13 cellular contexts compared by ENCODE assay signal in genomic region chr7:31052504-31052840, GRCh38. TPM values are rescaled to one million over a fixed set of nuclear protein-coding genes. Genes with fewer than 3 reads are reported as not detected.
DNase-seq lines count a peak whose midpoint lies in the region; ATAC-seq and TF ChIP-seq lines count a peak whose summit lies in the region.
"Had no signal": no experiment of that assay in that cellular context is flagged by ENCODE, and none has a peak within 500 bp of the region (broad histone marks: within the 10 kb centered on the region; RNA-seq: fewer than 3 reads in every experiment).

No MANE protein-coding gene starts in this region.

- H3K27me3 ChIP-seq in heart right ventricle (peaks cover 0 to 56% (median 43%) of the 10 kb centered on the region in 7 donors), esophagus muscularis mucosa (peaks cover 0 to 66% (median 13%) of the 10 kb centered on the region in 4 donors), neuron (ENCODE audit: insufficient read depth, low read length) (peaks cover 61% of the 10 kb centered on the region), SJCRH30 (peaks cover 10% of the 10 kb centered on the region; the same call in 1 of the 2 replicates)

- TF ChIP-seq CTCF in heart right ventricle (IDR thresholded peaks at IDR 0.05), result no peak
- TF ChIP-seq CTCF in esophagus muscularis mucosa (IDR thresholded peaks at IDR 0.05), result no peak

- H3K4me1 ChIP-seq in heart right ventricle (peaks cover 0 to 29% (median 7%) of the 10 kb centered on the region in 9 donors), esophagus muscularis mucosa (peaks cover 4 to 21% (median 16%) of the 10 kb centered on the region in 4 donors), neuron (ENCODE audit: insufficient read depth, low read length) (peaks cover 4% of the 10 kb centered on the region), urinary bladder (ENCODE audit: insufficient read depth) (peaks cover 4% of the 10 kb centered on the region), SJCRH30 (no peaks in the 10 kb centered on the region)

- ATAC-seq in heart right ventricle (no peak), left cardiac atrium (no peak)

- H3K36me3 ChIP-seq in heart right ventricle (no peaks in the 10 kb centered on the region), esophagus muscularis mucosa (no peaks in the 10 kb centered on the region), neuron (ENCODE audit: insufficient read depth, low read length) (no peaks in the 10 kb centered on the region), urinary bladder (ENCODE audit: insufficient read depth) (no peaks in the 10 kb centered on the region), SJCRH30 (no peaks in the 10 kb centered on the region)
- H3K36me3 ChIP-seq: spleen had no signal

- no peaks in the 10 kb centered on the region for H3K9me3 ChIP-seq in heart right ventricle
- no peaks in the 10 kb centered on the region for H3K9me3 ChIP-seq in esophagus muscularis mucosa
- H3K9me3 ChIP-seq in neuron (ENCODE audit: low read length), result no peaks in the 10 kb centered on the region
- H3K9me3 ChIP-seq in SJCRH30 (replicated peaks), result no peaks in the 10 kb centered on the region
- H3K9me3 ChIP-seq: spleen had no signal

- DNase-seq in heart right ventricle (no peak), left cardiac atrium (no peak), esophagus muscularis mucosa (ENCODE audit: extremely low spot score) (no peak), OCI-M2 (lab: John Stamatoyannopoulos, UW; ENCODE audit: unreplicated experiment) (no peak), SJCRH30 (no peak)
- no peak for DNase-seq in activated effector memory CD4-positive, alpha-beta T cell treated with Interleukin-2 at 50 U/mL for 16 hours
- DNase-seq: activated T-cell treated with anti-CD3 and anti-CD28 coated beads, Interleukin-2, amount 50 U/mL, for 1 hour; aorta; DND-41; spleen had no signal

- TF ChIP-seq EP300 in esophagus muscularis mucosa (IDR thresholded peaks at IDR 0.05), result no peak

- H3K4me3 ChIP-seq in heart right ventricle (peak overlapping the region; percentile 37 to 63 (median 52)), esophagus muscularis mucosa (peak overlapping the region; percentile 53 to 61 (median 54)), neuron (ENCODE audit: low read length) (peak overlapping the region; percentile 41), urinary bladder (ENCODE audit: low read depth, low read length) (peak overlapping the region; percentile 34), SJCRH30 (no peak overlapping the region)

- peak overlapping the region; percentile 53 for H2AFZ ChIP-seq in neuron (ENCODE audit: low read depth, low read length)

- intact Hi-C loops in heart right ventricle (cut with DNase I) (loop anchor here in 1 of 10 donors (10.0 kb wide), 1 partner anchor 68 kb away; no protein-coding TSS in a partner anchor), left cardiac atrium (cut with DNase I) (no loop called here), esophagus muscularis mucosa (cut with DNase I) (no loop called here)

- WGBS in heart right ventricle, 2 donors, result 0 to 1% methylated on average over 39 to 47 of the region's 47 CpGs
- 3% methylated on average over 6 of the region's 47 CpGs for WGBS in esophagus muscularis mucosa
- under 1% methylated on average over 47 of the region's 47 CpGs for whole genome bisulfite sequencing in urinary bladder

- TF ChIP-seq POLR2A in esophagus muscularis mucosa (IDR thresholded peaks at IDR 0.05; ENCODE audit: low read depth), result no peak

- peak overlapping the region in 3 of 10 donors; percentile 15 to 72 (median 26) for H3K27ac ChIP-seq in heart right ventricle
- peak overlapping the region in 3 of 4 donors; percentile 21 to 74 (median 56) for H3K27ac ChIP-seq in esophagus muscularis mucosa (replicated peaks in 1 of 4)
- no peak overlapping the region for H3K27ac ChIP-seq in urinary bladder (ENCODE audit: low read depth)
- H3K27ac ChIP-seq in SJCRH30, result no peak overlapping the region
- H3K27ac ChIP-seq: spleen had no signal

RNA-seq across cellular contexts. Expression of gene ADCYAP1R1, which starts 0.4 kb away (rescaled TPM):
- 1 to 10 TPM in 9 of 10 donors, under 1 TPM in 1; 0.94 to 5.8 (median 1.8) TPM for total RNA-seq in heart right ventricle
- polyA plus RNA-seq in heart right ventricle, result 1 to 10 TPM in 1 of 2 donors, under 1 TPM in 1; 0.59 to 1.1 TPM
- 1 to 10 TPM; 1.0 to 4.8 TPM for total RNA-seq in left cardiac atrium
- total RNA-seq in esophagus muscularis mucosa, result 10 to 100 TPM; 10.2 to 35.3 (median 25.7) TPM
- 4.5 TPM for total RNA-seq in urinary bladder
- polyA plus RNA-seq in urinary bladder, result 4.9 TPM
- total RNA-seq in SJCRH30 (2014; rRNA removed; shearing (Covaris generic)), result not detected in 2 replicates
- total RNA-seq: SK-MEL-5 had no signal
- polyA plus RNA-seq: aorta had no signal

Comparison
In these comparisons a context has a peak if more than half of its experiments do, and no peak if none do; other contexts are left out.
1. H3K27ac ChIP-seq: peak in esophagus muscularis mucosa (3 of 4); none in urinary bladder (single experiment) and SJCRH30 (single experiment).